In genomic region chr5:140360681-140361479, GRCh38 we compare ENCODE assay signal across 1 cellular context.
A peak's percentile ranks its signal among the peaks of the same experiment; 100 is the strongest.
TF ChIP-seq lines count a peak whose summit lies in the region.

No MANE protein-coding gene starts in this region.

TF ChIP-seq in HepG2, 621 proteins besides CTCF, POLR2A, EP300 and RAD21:
- TF ChIP-seq MYC (CRISPR knock-in tag; IDR thresholded peaks at IDR 0.05; ENCODE audit: borderline replicate concordance): no peak
- 0 out of 2 replicates have a peak, but pooled peaks have one; percentile 39 for TF ChIP-seq FOXO4 (CRISPR knock-in tag; conservative IDR thresholded peaks at IDR 0.05)
- no peak for TF ChIP-seq ZNF124 (CRISPR knock-in tag; IDR thresholded peaks at IDR 0.05)
